Comparison of ENCODE assay signal across 8 cellular contexts in genomic region chr17:17723354-17724261, GRCh38. TPM values are rescaled to one million over a fixed set of nuclear protein-coding genes. Genes with fewer than 3 reads are reported as not detected.
A peak's percentile ranks its signal among the peaks of the same experiment; 100 is the strongest.
DNase-seq lines count a peak whose midpoint lies in the region; ATAC-seq and TF ChIP-seq lines count a peak whose summit lies in the region.

No MANE protein-coding gene starts in this region.

- peaks cover 0 to 63% of the 10 kb centered on the region in 2 donors for H3K4me1 ChIP-seq in right atrium auricular region
- H3K4me1 ChIP-seq in rectal smooth muscle tissue (ENCODE audit: control insufficient read depth, insufficient read depth, low read length) = no peaks in the 10 kb centered on the region

- DNase-seq in GM06990 (ENCODE audit: extremely low read depth, insufficient read length) (peak; percentile 61), NCI-H226 (peak; percentile 62), right atrium auricular region (ENCODE audit: low spot score) (no peak), SW480 (ENCODE audit: low spot score) (no peak)
- peak; percentile 52 for DNase-seq in activated naive CD8-positive, alpha-beta T cell treated with anti-CD3 and anti-CD28 coated beads, Interleukin-2, amount 50 U/mL, for 24 hours

- H3K9me3 Mint-ChIP-seq in activated naive CD8-positive, alpha-beta T cell treated with anti-CD3 and anti-CD28 coated beads, Interleukin-2, amount 50 U/mL, for 24 hours = no peaks in the 10 kb centered on the region

- H3K9ac ChIP-seq in rectal smooth muscle tissue (ENCODE audit: low read length) = no peak overlapping the region

- peak; percentile 62 for ATAC-seq in activated naive CD8-positive, alpha-beta T cell treated with anti-CD3 and anti-CD28 coated beads, Interleukin-2, amount 50 U/mL, for 24 hours
- ATAC-seq in GM21737 (IDR thresholded peaks at IDR 0.05; ENCODE audit: unreplicated experiment) (no peak), GM18867 (IDR thresholded peaks at IDR 0.05; ENCODE audit: unreplicated experiment) (no peak)

- H3K27me3 ChIP-seq in GM06990 (replicated peaks; ENCODE audit: control insufficient read depth, insufficient read depth, low read length) (no peaks in the 10 kb centered on the region), right atrium auricular region (no peaks in the 10 kb centered on the region), rectal smooth muscle tissue (ENCODE audit: control insufficient read depth, insufficient read depth, low read length) (no peaks in the 10 kb centered on the region)

- peak overlapping the region; percentile 66 for H3K4me3 ChIP-seq in GM06990 (replicated peaks; ENCODE audit: low read depth, low read length)
- peak overlapping the region; percentile 44 to 60 for H3K4me3 ChIP-seq in right atrium auricular region
- H3K4me3 ChIP-seq in rectal smooth muscle tissue (ENCODE audit: low read length) = peak overlapping the region; percentile 72

- TF ChIP-seq CTCF in GM06990 (IDR thresholded peaks at IDR 0.05; ENCODE audit: insufficient read depth, low read length, poor library complexity, severe bottlenecking) (no peak), right atrium auricular region (IDR thresholded peaks at IDR 0.05) (no peak)

- H3K4me3 Mint-ChIP-seq in activated naive CD8-positive, alpha-beta T cell treated with anti-CD3 and anti-CD28 coated beads, Interleukin-2, amount 50 U/mL, for 24 hours = peak overlapping the region; percentile 83

- H3K36me3 ChIP-seq in GM06990 (ENCODE audit: control insufficient read depth, insufficient read depth, low read length) = no peaks in the 10 kb centered on the region; the same call in 1 of the 2 replicates
- H3K36me3 ChIP-seq in right atrium auricular region = no peaks in the 10 kb centered on the region
- no peaks in the 10 kb centered on the region for H3K36me3 ChIP-seq in rectal smooth muscle tissue (ENCODE audit: control insufficient read depth, insufficient read depth, low read length)

- H3K36me3 Mint-ChIP-seq in activated naive CD8-positive, alpha-beta T cell treated with anti-CD3 and anti-CD28 coated beads, Interleukin-2, amount 50 U/mL, for 24 hours (ENCODE audit: low read depth) = no peaks in the 10 kb centered on the region

- H3K9me3 ChIP-seq in right atrium auricular region = no peaks in the 10 kb centered on the region

- peaks cover 41% of the 10 kb centered on the region for H3K4me1 Mint-ChIP-seq in activated naive CD8-positive, alpha-beta T cell treated with anti-CD3 and anti-CD28 coated beads, Interleukin-2, amount 50 U/mL, for 24 hours

- no peak overlapping the region for H3K27ac Mint-ChIP-seq in activated naive CD8-positive, alpha-beta T cell treated with anti-CD3 and anti-CD28 coated beads, Interleukin-2, amount 50 U/mL, for 24 hours

- H3K27ac ChIP-seq in right atrium auricular region (peak overlapping the region in 1 of 2 donors; percentile 67), rectal smooth muscle tissue (ENCODE audit: low read depth, low read length) (peak overlapping the region; percentile 82)

- H3K27me3 Mint-ChIP-seq in activated naive CD8-positive, alpha-beta T cell treated with anti-CD3 and anti-CD28 coated beads, Interleukin-2, amount 50 U/mL, for 24 hours = peaks cover 23% of the 10 kb centered on the region

RNA-seq across cellular contexts. Expression of gene RAI1, which starts 42.4 kb away (rescaled TPM):
- total RNA-seq in right atrium auricular region = 10 to 100 TPM; 23.8 to 24.9 TPM

Comparison
In these comparisons a context has a peak if more than half of its experiments do, and no peak if none do; other contexts are left out.
1. DNase-seq: peak in GM06990 (single experiment), NCI-H226 (single experiment) and activated naive CD8-positive, alpha-beta T cell treated with anti-CD3 and anti-CD28 coated beads, Interleukin-2, amount 50 U/mL, for 24 hours (single experiment); none in right atrium auricular region (single experiment) and SW480 (single experiment).
2. Peak in every context shown above with its lines, with median percentiles within 50 percentile points of each other: H3K4me3 ChIP-seq.